Comparison of ENCODE assay signal across 10 cellular contexts in the genomic region with DNA sequence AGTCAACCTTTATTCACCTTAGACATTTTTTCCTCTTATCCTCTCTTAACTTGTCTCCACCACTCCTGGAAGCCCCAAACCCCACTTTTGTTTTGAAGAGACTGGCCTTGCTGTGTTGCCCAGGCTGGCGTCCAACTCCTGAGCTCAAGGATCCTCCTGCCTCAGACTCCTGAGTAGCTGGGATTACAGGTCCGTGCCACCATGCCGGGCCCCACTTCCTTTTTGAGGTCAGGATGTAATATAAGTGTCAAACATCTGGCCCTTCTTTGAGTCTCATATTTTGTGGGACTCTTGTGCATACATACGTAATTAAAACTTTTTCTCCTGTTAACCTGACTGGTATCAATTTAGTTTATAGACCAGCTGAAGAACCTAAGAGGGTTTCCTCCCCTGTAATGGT. TPM values are rescaled to one million over a fixed set of nuclear protein-coding genes. Genes with fewer than 3 reads are reported as not detected.
DNase-seq lines count a peak whose midpoint lies in the region; ATAC-seq, FAIRE-seq and TF ChIP-seq lines count a peak whose summit lies in the region.
"Had no signal": no experiment of that assay in that cellular context is flagged by ENCODE, and none has a peak within 500 bp of the region (broad histone marks: within the 10 kb centered on the region; RNA-seq: fewer than 3 reads in every experiment).

No MANE protein-coding gene starts in this region.

- H3K27me3 Mint-ChIP-seq in T-cell: no peaks in the 10 kb centered on the region
- H3K27me3 Mint-ChIP-seq in immature natural killer cell (ENCODE audit: low read depth in 3 of 3): peaks cover 9 to 21% (median 10%) of the 10 kb centered on the region in 3 donors

- H3K36me3 Mint-ChIP-seq in T-cell (no peaks in the 10 kb centered on the region), immature natural killer cell (no peaks in the 10 kb centered on the region)

- intact Hi-C loops in A673 (cut with micrococcal nuclease; ENCODE audit: unreplicated experiment) (no loop called here), sciatic nerve (cut with DNase I) (no loop called here)

- peak; percentile 8 for FAIRE-seq in GM19239 (lab: Jason Lieb, UNC)
- FAIRE-seq: urothelium cell line had no signal

- no TSS peak for BruUV-seq in A673 (replicated peaks; lab: Mats Ljungman, UMichigan)

- ATAC-seq in T-cell (replicated peaks in 1 of 4): no peak
- ATAC-seq in sciatic nerve: no peak

- peaks cover 21 to 29% (median 28%) of the 10 kb centered on the region in 3 donors for H3K4me1 Mint-ChIP-seq in T-cell
- H3K4me1 Mint-ChIP-seq in immature natural killer cell: peaks cover 21 to 35% of the 10 kb centered on the region in 2 donors

- DNase-seq in A673 (ENCODE audit: low spot score) (no peak), GM19239 (ENCODE audit: insufficient read length, low spot score) (no peak), T-cell (peak in 1 of 34 experiments; percentile 2), immature natural killer cell (peak; percentile 4 to 7 (median 6)), NCI-H1417 (lab: John Stamatoyannopoulos, UW) (no peak), NCI-H2196 treated with DMSO at 0.1 percent for 48 hours (lab: John Stamatoyannopoulos, UW; ENCODE audit: unreplicated experiment) (no peak), sciatic nerve (ENCODE audit: low spot score) (no peak), NCI-H1092 treated with DMSO at 0.1 percent for 48 hours (lab: John Stamatoyannopoulos, UW) (no peak)

- peak overlapping the region; percentile 97 for H3K27ac ChIP-seq in A673 (ENCODE audit: low read depth, low read length, poor library complexity, severe bottlenecking)

- POLR2A ChIA-PET in A673 (lab: Charles Lee; ENCODE audit: low non-redundant PET) (no interaction called here), T-cell (lab: Charles Lee) (interaction anchor here (0.6 to 4.9 kb wide), 3 partner anchors 58 to 443 kb away, joined by 3 to 69 read pairs (median 5); a partner anchor contains a TSS)

- H3K4me3 Mint-ChIP-seq in T-cell: peak overlapping the region; percentile 94 to 99 (median 99)
- H3K4me3 Mint-ChIP-seq in immature natural killer cell: peak overlapping the region; percentile 95 to 100 (median 99)

- peaks cover 10% of the 10 kb centered on the region for H3K4me1 ChIP-seq in A673 (ENCODE audit: insufficient read depth, low read length, poor library complexity, severe bottlenecking)

- CTCF ChIA-PET in A673 (lab: Charles Lee) (no interaction called here), T-cell (lab: Charles Lee) (interaction anchor here in 1 of 2 donors (2.2 to 3.4 kb wide), 2 partner anchors 57 to 62 kb away, joined by 18 to 29 read pairs; a partner anchor contains a TSS)

- H3K27me3 ChIP-seq in A673 (replicated peaks; ENCODE audit: insufficient read depth, low read depth, low read length, poor library complexity): no peaks in the 10 kb centered on the region
- H3K27me3 ChIP-seq: heart left ventricle had no signal

- no peaks in the 10 kb centered on the region for H3K9me3 Mint-ChIP-seq in T-cell
- no peaks in the 10 kb centered on the region for H3K9me3 Mint-ChIP-seq in immature natural killer cell

- no peak for TF ChIP-seq CTCF in A673 (conservative IDR thresholded peaks at IDR 0.05; ENCODE audit: low read depth, low read length)

- H3K9me3 ChIP-seq in A673 (ENCODE audit: low read depth, low read length, poor library complexity, severe bottlenecking): no peaks in the 10 kb centered on the region
- H3K9me3 ChIP-seq: heart left ventricle had no signal

- H3K27ac Mint-ChIP-seq in T-cell (peak overlapping the region; percentile 72 to 99), immature natural killer cell (peak overlapping the region; percentile 97 to 100 (median 98))

- no peak overlapping the region for H3K4me3 ChIP-seq in A673 (ENCODE audit: low read depth, low read length, poor library complexity, severe bottlenecking)

- H3K36me3 ChIP-seq in A673 (ENCODE audit: insufficient read depth, low read length, poor library complexity, severe bottlenecking): no peaks in the 10 kb centered on the region
- H3K36me3 ChIP-seq: heart left ventricle had no signal

RNA-seq across cellular contexts. Expression of a gene that starts 1.4 kb away (rescaled TPM):
- total RNA-seq in A673 (2021) (23.7 and 27.4 TPM in 2 replicates), T-cell (10 to 100 TPM; 11.4 to 16.1 (median 14.2) TPM), sciatic nerve (41.7 TPM)
- polyA plus RNA-seq in immature natural killer cell: 1 to 10 TPM; 1.7 to 5.2 (median 2.4) TPM

RNA-seq across cellular contexts. Expression of a gene that starts 57.9 kb away (rescaled TPM):
- total RNA-seq in A673 (2021) (73.3 and 87.6 TPM in 2 replicates), T-cell (100 to 1,000 TPM in 2 of 5 donors, 10 to 100 TPM in 3; 54.8 to 117 (median 57.6) TPM), sciatic nerve (65.9 TPM)
- polyA plus RNA-seq in immature natural killer cell: 10 to 100 TPM; 36.7 to 44.3 (median 42.2) TPM

Comparison
In these comparisons a context has a peak if more than half of its experiments do, and no peak if none do; other contexts are left out.
1. DNase-seq: peak in immature natural killer cell (3 of 3); none in A673 (single experiment), GM19239 (single experiment), NCI-H1417 (0 of 3), NCI-H2196 treated with DMSO at 0.1 percent for 48 hours (single experiment), sciatic nerve (single experiment) and NCI-H1092 treated with DMSO at 0.1 percent for 48 hours (single experiment).